ENCODE assay signal across 19 cellular contexts in genomic region chr1:167122121-167122480, GRCh38. TPM values are rescaled to one million over a fixed set of nuclear protein-coding genes. Genes with fewer than 3 reads are reported as not detected.
A peak's percentile ranks its signal among the peaks of the same experiment; 100 is the strongest.
DNase-seq lines count a peak whose midpoint lies in the region; ATAC-seq, FAIRE-seq and TF ChIP-seq lines count a peak whose summit lies in the region.
"Had no signal": no experiment of that assay in that cellular context is flagged by ENCODE, and none has a peak within 500 bp of the region (broad histone marks: within the 10 kb centered on the region; RNA-seq: fewer than 3 reads in every experiment).

No MANE protein-coding gene starts in this region.

- peak overlapping the region; percentile 67 for H3K4me3 ChIP-seq in HUES64 (ENCODE audit: low read length)
- H3K4me3 ChIP-seq in sigmoid colon, result no peak overlapping the region
- H3K4me3 ChIP-seq: cardiac muscle cell had no signal

- H3K27ac Mint-ChIP-seq in effector memory CD8-positive, alpha-beta T cell, result peak overlapping the region in 1 of 2 donors; percentile 20
- no peak overlapping the region for H3K27ac Mint-ChIP-seq in nephron

- H3K27ac ChIP-seq in HUES64 (ENCODE audit: low read depth, low read length) (no peak overlapping the region), sigmoid colon (no peak overlapping the region)
- H3K27ac ChIP-seq: cardiac muscle cell, GM23248, lower lobe of right lung, tibial artery had no signal

- H3K4me1 ChIP-seq in HUES64 (ENCODE audit: insufficient read depth, low read length) (peaks cover 21% of the 10 kb centered on the region), sigmoid colon (peaks cover 0 to 13% (median 11%) of the 10 kb centered on the region in 4 donors)

- no peaks in the 10 kb centered on the region for H3K9me3 Mint-ChIP-seq in effector memory CD8-positive, alpha-beta T cell
- no peaks in the 10 kb centered on the region for H3K9me3 Mint-ChIP-seq in nephron

- no peaks in the 10 kb centered on the region for H3K36me3 ChIP-seq in HUES64 (ENCODE audit: insufficient read depth, low read length)
- no peaks in the 10 kb centered on the region for H3K36me3 ChIP-seq in sigmoid colon
- H3K36me3 ChIP-seq: lower lobe of right lung, Peyer's patch had no signal

- intact Hi-C loops in sigmoid colon (cut with DNase I), result no loop called here

- TF ChIP-seq POLR2A in sigmoid colon (IDR thresholded peaks at IDR 0.05), result no peak

- no peak for TF ChIP-seq EP300 in sigmoid colon (IDR thresholded peaks at IDR 0.05)

- no peak overlapping the region for H3K9ac ChIP-seq in HUES64 (ENCODE audit: low read depth, low read length)
- H3K9ac ChIP-seq: GM23248 had no signal

- no peaks in the 10 kb centered on the region for H3K9me3 ChIP-seq in HUES64 (ENCODE audit: insufficient read depth, low read depth, low read length)
- H3K9me3 ChIP-seq in sigmoid colon, result no peaks in the 10 kb centered on the region
- H3K9me3 ChIP-seq: lower lobe of right lung, Peyer's patch, tibial artery had no signal

- peaks cover 14 to 47% of the 10 kb centered on the region in 2 donors for H3K27me3 Mint-ChIP-seq in effector memory CD8-positive, alpha-beta T cell
- H3K27me3 Mint-ChIP-seq in nephron (ENCODE audit: low read depth), result peaks cover 27% of the 10 kb centered on the region

- H3K36me3 Mint-ChIP-seq in effector memory CD8-positive, alpha-beta T cell (ENCODE audit: insufficient read depth), result no peaks in the 10 kb centered on the region
- H3K36me3 Mint-ChIP-seq in nephron (ENCODE audit: low read depth), result no peaks in the 10 kb centered on the region

- peaks cover 4 to 5% of the 10 kb centered on the region in 2 donors for H3K4me1 Mint-ChIP-seq in effector memory CD8-positive, alpha-beta T cell (ENCODE audit: low read depth in 2 of 2)
- H3K4me1 Mint-ChIP-seq in nephron, result no peaks in the 10 kb centered on the region

- H3K4me3 Mint-ChIP-seq in effector memory CD8-positive, alpha-beta T cell, result peak overlapping the region; percentile 80 to 82
- H3K4me3 Mint-ChIP-seq in nephron, result peak overlapping the region in 2 of 3 experiments; percentile 24 to 29

- ATAC-seq in effector memory CD8-positive, alpha-beta T cell (replicated peaks), result no peak
- ATAC-seq in GM18867 (IDR thresholded peaks at IDR 0.05; ENCODE audit: unreplicated experiment), result no peak
- ATAC-seq: HepG2 had no signal

- FAIRE-seq in HTR-8/SVneo (lab: Jason Lieb, UNC), result no peak
- FAIRE-seq: HepG2 had no signal

- 71% methylated on average over 5 of the region's 5 CpGs for WGBS in HUES64
- 73 to 74% methylated on average over 5 of the region's 5 CpGs for WGBS in sigmoid colon, 2 donors

- peak; percentile 47 for DNase-seq in NCI-H510A treated with DMSO at 0.1 percent for 48 hours (lab: John Stamatoyannopoulos, UW)
- no peak for DNase-seq in NCI-H510A (lab: John Stamatoyannopoulos, UW)
- no peak for DNase-seq in effector memory CD8-positive, alpha-beta T cell
- DNase-seq in HTR-8/SVneo (ENCODE audit: insufficient read length, low spot score), result no peak
- no peak for DNase-seq in sigmoid colon
- DNase-seq: MM.1S, NCI-H1930, tibial artery had no signal

- H3K27me3 ChIP-seq in HUES64 (ENCODE audit: insufficient read depth, low read length) (peaks cover 10% of the 10 kb centered on the region), sigmoid colon (peaks cover 3 to 12% (median 4%) of the 10 kb centered on the region in 3 donors)
- H3K27me3 ChIP-seq: cardiac muscle cell, Peyer's patch, tibial artery had no signal

- TF ChIP-seq CTCF in nephron (IDR thresholded peaks at IDR 0.05; ENCODE audit: unreplicated experiment in 3 of 3) (no peak), sigmoid colon (IDR thresholded peaks at IDR 0.05) (no peak)

RNA-seq across cellular contexts. Expression of gene STYXL2, which starts 28.2 kb away (rescaled TPM):
- 0.50 TPM for polyA plus RNA-seq in HUES64 (2013, experiment 1 of 2)
- 0.32 TPM for polyA plus RNA-seq in HUES64 (2013, experiment 2 of 2)
- under 1 TPM in 1 of 4 donors, not detected in 3; 0.16 TPM for total RNA-seq in sigmoid colon
- under 1 TPM in 2 of 3 donors, not detected in 1; 0.01 to 0.23 TPM for polyA plus RNA-seq in sigmoid colon
- total RNA-seq: Daoy, fibroblast of villous mesenchyme, GM23248, HepG2, Peyer's patch had no signal
- polyA plus RNA-seq: GM23248, HepG2 had no signal

RNA-seq across cellular contexts. Expression of gene GPA33, which starts 31.9 kb away (rescaled TPM):
- polyA plus RNA-seq in HUES64 (2013, experiment 1 of 2), result 0.20 TPM
- 0.13 TPM for polyA plus RNA-seq in HUES64 (2013, experiment 2 of 2)
- total RNA-seq in sigmoid colon, result under 1 TPM in 2 of 4 donors, not detected in 2; 0.28 to 0.36 TPM
- 100 to 1,000 TPM in 2 of 3 donors, 10 to 100 TPM in 1; 90.7 to 363 (median 101) TPM for polyA plus RNA-seq in sigmoid colon
- total RNA-seq: Daoy, fibroblast of villous mesenchyme, GM23248, HepG2, sciatic nerve had no signal
- polyA plus RNA-seq: GM23248, HepG2 had no signal
